3 cellular contexts compared by ENCODE assay signal in genomic region chr14:65151329-65152010, GRCh38.
TF ChIP-seq lines count a peak whose summit lies in the region.

No MANE protein-coding gene starts in this region.

TF ChIP-seq in liver, 16 proteins besides CTCF, POLR2A, EP300 and RAD21:
- TF ChIP-seq HNF4A (conservative IDR thresholded peaks at IDR 0.05) = no peak
- TF ChIP-seq, protein P1, sequence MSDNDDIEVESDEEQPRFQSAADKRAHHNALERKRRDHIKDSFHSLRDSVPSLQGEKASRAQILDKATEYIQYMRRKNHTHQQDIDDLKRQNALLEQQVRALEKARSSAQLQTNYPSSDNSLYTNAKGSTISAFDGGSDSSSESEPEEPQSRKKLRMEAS (IDR thresholded peaks at IDR 0.05) = peak; percentile 9

TF ChIP-seq in HepG2, 621 proteins besides CTCF, POLR2A, EP300 and RAD21:
- TF ChIP-seq, protein P2, sequence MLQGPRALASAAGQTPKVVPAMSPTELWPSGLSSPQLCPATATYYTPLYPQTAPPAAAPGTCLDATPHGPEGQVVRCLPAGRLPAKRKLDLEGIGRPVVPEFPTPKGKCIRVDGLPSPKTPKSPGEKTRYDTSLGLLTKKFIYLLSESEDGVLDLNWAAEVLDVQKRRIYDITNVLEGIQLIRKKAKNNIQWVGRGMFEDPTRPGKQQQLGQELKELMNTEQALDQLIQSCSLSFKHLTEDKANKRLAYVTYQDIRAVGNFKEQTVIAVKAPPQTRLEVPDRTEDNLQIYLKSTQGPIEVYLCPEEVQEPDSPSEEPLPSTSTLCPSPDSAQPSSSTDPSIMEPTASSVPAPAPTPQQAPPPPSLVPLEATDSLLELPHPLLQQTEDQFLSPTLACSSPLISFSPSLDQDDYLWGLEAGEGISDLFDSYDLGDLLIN (CRISPR knock-in tag; IDR thresholded peaks at IDR 0.05; ENCODE audit: borderline replicate concordance) = no peak
- TF ChIP-seq MAFF (IDR thresholded peaks at IDR 0.05; ENCODE audit: low read depth, low read length) (no peak), EEA1 (CRISPR knock-in tag; IDR thresholded peaks at IDR 0.05; ENCODE audit: borderline replicate concordance) (no peak), JDP2 (CRISPR knock-in tag; IDR thresholded peaks at IDR 0.05; ENCODE audit: borderline replicate concordance) (no peak), ZNF451 (CRISPR knock-in tag; IDR thresholded peaks at IDR 0.05) (no peak), AGO2 (optimal IDR thresholded peaks at IDR 0.05; ENCODE audit: low read depth, low read length) (no peak)

TF ChIP-seq in K562, 482 proteins besides CTCF, POLR2A, EP300 and RAD21:
- no peak for TF ChIP-seq CHD1 (IDR thresholded peaks at IDR 0.05; ENCODE audit: low read length)
